Comparison of ENCODE assay signal across 12 cellular contexts in the genomic region with DNA sequence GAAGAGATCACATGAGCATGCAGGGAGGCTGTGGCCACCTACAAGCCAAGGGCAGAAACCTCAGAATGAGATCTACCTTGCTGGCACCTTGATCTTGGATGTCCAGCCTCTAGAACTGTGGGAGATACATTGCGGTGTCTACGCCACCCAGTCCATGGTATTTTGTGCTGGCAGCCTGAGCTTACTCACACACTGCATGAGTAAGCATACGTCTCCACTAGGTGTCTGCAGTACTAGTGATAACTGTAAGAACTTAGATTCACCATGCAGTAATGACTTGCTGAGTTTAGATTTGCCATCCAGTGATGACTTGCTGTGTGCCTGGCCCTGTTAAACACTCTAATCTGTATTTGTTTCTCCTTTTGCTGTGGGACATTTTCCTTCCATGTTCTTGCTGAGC.
"Had no signal": no experiment of that assay in that cellular context is flagged by ENCODE, and none has a peak within 500 bp of the region (broad histone marks: within the 10 kb centered on the region; RNA-seq: fewer than 3 reads in every experiment).

No MANE protein-coding gene starts in this region.

- H3K4me3 ChIP-seq: SK-N-MC, stomach, thoracic aorta had no signal

- DNase-seq: activated CD4-positive, CD25-positive, alpha-beta regulatory T cell; activated T-cell treated with anti-CD3 and anti-CD28 coated beads, Interleukin-2, amount 50 U/mL, for 4 hours; effector memory CD8-positive, alpha-beta T cell; glutamatergic neuron; stimulated activated CD4-positive, alpha-beta T cell treated with anti-CD3 and anti-CD28 coated beads, Interleukin-2, amount 100 ng/mL, for 48 hours; stomach had no signal

- H3K4me1 Mint-ChIP-seq: neural crest cell had no signal

- H3K27ac Mint-ChIP-seq: effector memory CD8-positive, alpha-beta T cell; T-helper 1 cell treated with Interleukin-12 subunit alpha and Interleukin-12 subunit beta and Interleukin-4 antibody, amounts not matched to agents 30 μg/mL and 1 μg/mL, for 36 hours had no signal

- H3K27ac ChIP-seq: SK-N-MC, stomach had no signal

- ATAC-seq: effector memory CD8-positive, alpha-beta T cell; left lobe of liver had no signal

- H3K36me3 ChIP-seq: stomach, thoracic aorta had no signal

- H3K9me3 Mint-ChIP-seq: activated T-cell treated with anti-CD3 and anti-CD28 coated beads, Interleukin-2, amount 50 U/mL, for 4 hours; dendritic cell treated with granulocyte-macrophage colony-stimulating factor and Interleukin-4, amounts not matched to agents 40 ng/mL and 50 ng/mL, for 4 days; effector memory CD8-positive, alpha-beta T cell; neural crest cell; T-helper 1 cell treated with Interleukin-12 subunit alpha and Interleukin-12 subunit beta and Interleukin-4 antibody, amounts not matched to agents 30 μg/mL and 1 μg/mL, for 36 hours had no signal

- H3K9me3 ChIP-seq: thoracic aorta had no signal

- H3K27me3 ChIP-seq: stomach had no signal

- H3K4me3 Mint-ChIP-seq: activated T-cell treated with anti-CD3 and anti-CD28 coated beads, Interleukin-2, amount 50 U/mL, for 4 hours; dendritic cell treated with granulocyte-macrophage colony-stimulating factor and Interleukin-4, amounts not matched to agents 40 ng/mL and 50 ng/mL, for 4 days; effector memory CD8-positive, alpha-beta T cell; neural crest cell; T-helper 1 cell treated with Interleukin-12 subunit alpha and Interleukin-12 subunit beta and Interleukin-4 antibody, amounts not matched to agents 30 μg/mL and 1 μg/mL, for 36 hours had no signal
